ENCODE assay signal across 8 cellular contexts in genomic region chr16:66521951-66522771, GRCh38. TPM values are rescaled to one million over a fixed set of nuclear protein-coding genes. Genes with fewer than 3 reads are reported as not detected.
DNase-seq lines count a peak whose midpoint lies in the region; ATAC-seq lines count a peak whose summit lies in the region.

No MANE protein-coding gene starts in this region.

- ATAC-seq in GM18511 (IDR thresholded peaks at IDR 0.05; ENCODE audit: unreplicated experiment), result peak; percentile 60
- peak; percentile 27 for ATAC-seq in HG03095 (IDR thresholded peaks at IDR 0.05; ENCODE audit: unreplicated experiment)
- ATAC-seq in activated naive CD8-positive, alpha-beta T cell treated with anti-CD3 and anti-CD28 coated beads, Interleukin-2, amount 10 ng/mL, durations not matched to agents 7 days and 5 days (ENCODE audit: low read depth), result peak; percentile 74

- peak overlapping the region; percentile 88 for H3K27ac Mint-ChIP-seq in activated naive CD8-positive, alpha-beta T cell treated with anti-CD3 and anti-CD28 coated beads, Interleukin-2, amount 10 ng/mL, durations not matched to agents 7 days and 5 days

- POLR2A ChIA-PET in activated naive CD8-positive, alpha-beta T cell treated with anti-CD3 and anti-CD28 coated beads, Interleukin-2, amount 10 ng/mL, durations not matched to agents 7 days and 5 days (lab: Charles Lee), result interaction anchor here (0.7 to 10.0 kb wide), 10 partner anchors 10 to 636 kb away, joined by 3 to 157 read pairs (median 4); partner anchors contain the start of genes CKLF, CMTM3 and TK2

- H3K27me3 Mint-ChIP-seq in activated naive CD8-positive, alpha-beta T cell treated with anti-CD3 and anti-CD28 coated beads, Interleukin-2, amount 10 ng/mL, durations not matched to agents 7 days and 5 days, result no peaks in the 10 kb centered on the region

- peak overlapping the region; percentile 66 for H3K4me3 Mint-ChIP-seq in activated naive CD8-positive, alpha-beta T cell treated with anti-CD3 and anti-CD28 coated beads, Interleukin-2, amount 10 ng/mL, durations not matched to agents 7 days and 5 days

- H3K4me1 Mint-ChIP-seq in activated naive CD8-positive, alpha-beta T cell treated with anti-CD3 and anti-CD28 coated beads, Interleukin-2, amount 10 ng/mL, durations not matched to agents 7 days and 5 days, result peaks cover 78% of the 10 kb centered on the region

- H3K9me3 Mint-ChIP-seq in activated naive CD8-positive, alpha-beta T cell treated with anti-CD3 and anti-CD28 coated beads, Interleukin-2, amount 10 ng/mL, durations not matched to agents 7 days and 5 days, result no peaks in the 10 kb centered on the region

- DNase-seq in SKM-1 (lab: John Stamatoyannopoulos, UW; ENCODE audit: unreplicated experiment) (peak; percentile 73), kidney tubule cell (ENCODE audit: low spot score) (peak; percentile 100), globus pallidus (ENCODE audit: low spot score) (no peak), SK-N-DZ (ENCODE audit: low spot score) (no peak)
- DNase-seq in activated naive CD8-positive, alpha-beta T cell treated with anti-CD3 and anti-CD28 coated beads, Interleukin-2, amount 10 ng/mL, durations not matched to agents 7 days and 5 days, result peak; percentile 87
- DNase-seq in stimulated activated CD8-positive, alpha-beta memory T cell treated with anti-CD3 and anti-CD28 coated beads, Interleukin-4, amount 100 ng/mL, for 24 hours (ENCODE audit: low read depth), result peak; percentile 90

- no peaks in the 10 kb centered on the region for H3K36me3 Mint-ChIP-seq in activated naive CD8-positive, alpha-beta T cell treated with anti-CD3 and anti-CD28 coated beads, Interleukin-2, amount 10 ng/mL, durations not matched to agents 7 days and 5 days

RNA-seq across cellular contexts. Expression of gene TK2, which starts 27.8 kb away (rescaled TPM):
- total RNA-seq in activated naive CD8-positive, alpha-beta T cell treated with anti-CD3 and anti-CD28 coated beads, Interleukin-2, amount 10 ng/mL, durations not matched to agents 7 days and 5 days, result 1 to 10 TPM; 7.0 to 8.6 TPM
- 9.3 and 10.9 TPM in 2 replicates for polyA plus RNA-seq in SK-N-DZ (2014; cell fraction: cytosol; rRNA removed)
- 26.9 and 35.9 TPM in 2 replicates for polyA plus RNA-seq in SK-N-DZ (2014; cell fraction: nucleus; rRNA removed)

RNA-seq across cellular contexts. Expression of gene CKLF, which starts 30.2 kb away (rescaled TPM):
- 100 to 1,000 TPM; 124 to 130 TPM for total RNA-seq in activated naive CD8-positive, alpha-beta T cell treated with anti-CD3 and anti-CD28 coated beads, Interleukin-2, amount 10 ng/mL, durations not matched to agents 7 days and 5 days
- polyA plus RNA-seq in SK-N-DZ (2014; cell fraction: cytosol; rRNA removed), result 106 and 115 TPM in 2 replicates
- polyA plus RNA-seq in SK-N-DZ (2014; cell fraction: nucleus; rRNA removed), result 51.4 and 54.9 TPM in 2 replicates

RNA-seq across cellular contexts. Expression of gene CMTM1, which starts 44.1 kb away (rescaled TPM):
- total RNA-seq in activated naive CD8-positive, alpha-beta T cell treated with anti-CD3 and anti-CD28 coated beads, Interleukin-2, amount 10 ng/mL, durations not matched to agents 7 days and 5 days, result 10 to 100 TPM; 10.6 to 13.5 TPM
- polyA plus RNA-seq in SK-N-DZ (2014; cell fraction: cytosol; rRNA removed), result 0.33 and 0.59 TPM in 2 replicates
- 0.73 TPM in 1 of 2 replicates, not detected in the other for polyA plus RNA-seq in SK-N-DZ (2014; cell fraction: nucleus; rRNA removed)

RNA-seq across cellular contexts. Expression of gene CMTM2, which starts 57.1 kb away (rescaled TPM):
- total RNA-seq in activated naive CD8-positive, alpha-beta T cell treated with anti-CD3 and anti-CD28 coated beads, Interleukin-2, amount 10 ng/mL, durations not matched to agents 7 days and 5 days, result 1 to 10 TPM in 1 of 2 experiments, under 1 TPM in 1; 0.45 to 1.3 TPM
- not detected in 2 replicates for polyA plus RNA-seq in SK-N-DZ (2014; cell fraction: cytosol; rRNA removed)
- not detected in 2 replicates for polyA plus RNA-seq in SK-N-DZ (2014; cell fraction: nucleus; rRNA removed)

Comparison
In these comparisons a context has a peak if more than half of its experiments do, and no peak if none do; other contexts are left out.
1. DNase-seq: peak in SKM-1 (single experiment), activated naive CD8-positive, alpha-beta T cell treated with anti-CD3 and anti-CD28 coated beads, Interleukin-2, amount 10 ng/mL, durations not matched to agents 7 days and 5 days (single experiment), kidney tubule cell (single experiment) and stimulated activated CD8-positive, alpha-beta memory T cell treated with anti-CD3 and anti-CD28 coated beads, Interleukin-4, amount 100 ng/mL, for 24 hours (single experiment); none in globus pallidus (single experiment) and SK-N-DZ (single experiment).
2. Peak in every context shown above with its lines, with median percentiles within 50 percentile points of each other: ATAC-seq.